ENCODE assay signal across 8 cellular contexts in the genomic region with DNA sequence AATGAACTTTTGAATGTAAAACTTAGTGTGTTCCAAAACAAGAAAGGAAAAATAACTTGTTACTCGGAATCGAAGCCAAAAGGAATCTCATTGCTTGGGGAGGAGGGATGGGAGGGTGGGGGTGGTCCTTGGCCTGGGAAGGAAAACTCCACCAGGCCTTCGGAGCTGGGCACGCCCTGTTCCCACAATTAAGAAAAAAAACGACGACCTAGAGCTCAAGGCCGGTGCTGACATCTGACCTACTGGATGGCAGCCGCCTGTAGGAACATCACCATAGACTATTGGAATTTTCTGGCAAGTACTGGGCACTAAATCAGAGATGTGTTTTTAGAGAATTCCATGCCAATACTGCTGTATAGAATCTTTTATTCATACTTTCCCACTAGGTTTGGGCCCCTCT. TPM values are rescaled to one million over a fixed set of nuclear protein-coding genes. Genes with fewer than 3 reads are reported as not detected.
DNase-seq lines count a peak whose midpoint lies in the region; ATAC-seq and TF ChIP-seq lines count a peak whose summit lies in the region.

No MANE protein-coding gene starts in this region.

- CTCF ChIA-PET in CD4-positive, alpha-beta memory T cell (lab: Charles Lee; ENCODE audit: partially characterized antibody) = interaction anchor here (1.3 to 1.5 kb wide), 3 partner anchors 9 to 131 kb away, joined by 3 to 10 read pairs (median 3); no protein-coding TSS in a partner anchor

- peaks cover 0 to 3% (median 0%) of the 10 kb centered on the region in 8 donors for H3K9me3 Mint-ChIP-seq in CD4-positive, alpha-beta memory T cell

- H3K36me3 ChIP-seq in CD4-positive, alpha-beta memory T cell (ENCODE audit: insufficient read depth, low read length) = no peaks in the 10 kb centered on the region
- H3K36me3 ChIP-seq in lower lobe of right lung (peaks cover 3% of the 10 kb centered on the region), uterus (no peaks in the 10 kb centered on the region)

- peaks cover 44 to 62% (median 54%) of the 10 kb centered on the region in 4 donors for H3K4me1 Mint-ChIP-seq in CD4-positive, alpha-beta memory T cell

- H3K4me3 Mint-ChIP-seq in CD4-positive, alpha-beta memory T cell = peak overlapping the region; percentile 82 to 89 (median 84)

- H3K27me3 ChIP-seq in CD4-positive, alpha-beta memory T cell (ENCODE audit: insufficient read depth, low read length) = no peaks in the 10 kb centered on the region
- H3K27me3 ChIP-seq in lower lobe of right lung (ENCODE audit: low read depth) = no peaks in the 10 kb centered on the region
- no peaks in the 10 kb centered on the region for H3K27me3 ChIP-seq in uterus

- TF ChIP-seq CTCF in LNCaP clone FGC (IDR thresholded peaks at IDR 0.05; ENCODE audit: control insufficient read depth, extremely low read depth, insufficient read depth) (no peak), lower lobe of right lung (IDR thresholded peaks at IDR 0.05) (no peak), uterus (IDR thresholded peaks at IDR 0.05) (no peak)

- peak overlapping the region; percentile 83 to 95 (median 90) for H3K27ac Mint-ChIP-seq in CD4-positive, alpha-beta memory T cell

- no peak for ATAC-seq in lower lobe of right lung
- no peak for ATAC-seq in HG03159 (IDR thresholded peaks at IDR 0.05; ENCODE audit: unreplicated experiment)
- ATAC-seq in GM21515 (IDR thresholded peaks at IDR 0.05; ENCODE audit: unreplicated experiment) = no peak
- no peak for ATAC-seq in GM18517 (IDR thresholded peaks at IDR 0.05; ENCODE audit: unreplicated experiment)

- H3K4me3 ChIP-seq in CD4-positive, alpha-beta memory T cell (ENCODE audit: low read length in 2 of 2) = peak overlapping the region; percentile 1 to 58
- H3K4me3 ChIP-seq in LNCaP clone FGC (ENCODE audit: low read depth, low read length) (peak overlapping the region; percentile 83), lower lobe of right lung (peak overlapping the region; percentile 87), uterus (peak overlapping the region; percentile 78 to 95)

- no peaks in the 10 kb centered on the region for H3K27me3 Mint-ChIP-seq in CD4-positive, alpha-beta memory T cell

- peak overlapping the region; percentile 78 for H3K27ac ChIP-seq in CD4-positive, alpha-beta memory T cell (ENCODE audit: low read depth, low read length)
- H3K27ac ChIP-seq in caudate nucleus (ENCODE audit: low read depth, low read length) (peak overlapping the region; percentile 67), lower lobe of right lung (peak overlapping the region; percentile 89), uterus (peak overlapping the region; percentile 90 to 95)

- peaks cover 63% of the 10 kb centered on the region for H3K4me1 ChIP-seq in CD4-positive, alpha-beta memory T cell (ENCODE audit: insufficient read depth, low read length)
- H3K4me1 ChIP-seq in lower lobe of right lung = peaks cover 75% of the 10 kb centered on the region
- H3K4me1 ChIP-seq in uterus = peaks cover 0 to 24% of the 10 kb centered on the region in 2 donors

- intact Hi-C loops in CD4-positive, alpha-beta memory T cell (cut with micrococcal nuclease) = no loop called here
- intact Hi-C loops in lower lobe of right lung (cut with DNase I) (no loop called here), uterus (cut with DNase I; ENCODE audit: low total_unique reads) (no loop called here)

- no peak for TF ChIP-seq POLR2A in uterus (IDR thresholded peaks at IDR 0.05)

- POLR2A ChIA-PET in CD4-positive, alpha-beta memory T cell (lab: Charles Lee; ENCODE audit: partially characterized antibody) = interaction anchor here (0.7 to 2.7 kb wide), 5 partner anchors 22 to 131 kb away, joined by 3 to 7 read pairs (median 4); a partner anchor contains a TSS

- peaks cover 2 to 10% of the 10 kb centered on the region in 2 donors for H3K36me3 Mint-ChIP-seq in CD4-positive, alpha-beta memory T cell

- no peaks in the 10 kb centered on the region for H3K9me3 ChIP-seq in CD4-positive, alpha-beta memory T cell (ENCODE audit: control insufficient read depth in 1 of 2, low read length in 2 of 2)
- H3K9me3 ChIP-seq in lower lobe of right lung = no peaks in the 10 kb centered on the region
- no peaks in the 10 kb centered on the region for H3K9me3 ChIP-seq in uterus

- no peak for DNase-seq in CD4-positive, alpha-beta memory T cell
- DNase-seq in LNCaP clone FGC (ENCODE audit: low read depth) = no peak
- DNase-seq in caudate nucleus (lab: John Stamatoyannopoulos, UW) = no peak
- DNase-seq in lower lobe of right lung = no peak
- DNase-seq in uterus = peak in 1 of 2 donors; percentile 67

RNA-seq across cellular contexts. Expression of a gene that starts 0.8 kb away (rescaled TPM):
- 10 to 100 TPM; 48.9 to 56.0 TPM for total RNA-seq in CD4-positive, alpha-beta memory T cell
- 10 to 100 TPM; 21.0 to 28.1 TPM for polyA plus RNA-seq in CD4-positive, alpha-beta memory T cell
- total RNA-seq in lower lobe of right lung = 133 TPM
- 10 to 100 TPM; 40.1 to 76.9 (median 51.8) TPM for total RNA-seq in uterus

RNA-seq across cellular contexts. Expression of a gene that starts 53.4 kb away (rescaled TPM):
- total RNA-seq in CD4-positive, alpha-beta memory T cell = 100 to 1,000 TPM; 148 to 162 TPM
- polyA plus RNA-seq in CD4-positive, alpha-beta memory T cell = 10 to 100 TPM in 1 of 2 donors, 1 to 10 TPM in 1; 7.2 to 24.0 TPM
- total RNA-seq in lower lobe of right lung (56.1 TPM), uterus (10 to 100 TPM in 2 of 4 donors, 1 to 10 TPM in 2; 1.8 to 60.0 (median 7.5) TPM)

Comparison
In these comparisons a context has a peak if more than half of its experiments do, and no peak if none do; other contexts are left out.
1. H3K4me3 ChIP-seq: peak in every context shown above with its lines; median percentile 87 in lower lobe of right lung; 86 in uterus; 83 in LNCaP clone FGC; 30 in CD4-positive, alpha-beta memory T cell.